Comparison of ENCODE assay signal across 9 cellular contexts in genomic region chr5:73447234-73448071, GRCh38. TPM values are rescaled to one million over a fixed set of nuclear protein-coding genes. Genes with fewer than 3 reads are reported as not detected.
A peak's percentile ranks its signal among the peaks of the same experiment; 100 is the strongest.
DNase-seq lines count a peak whose midpoint lies in the region; ATAC-seq and TF ChIP-seq lines count a peak whose summit lies in the region.
"Had no signal": no experiment of that assay in that cellular context is flagged by ENCODE, and none has a peak within 500 bp of the region (broad histone marks: within the 10 kb centered on the region; RNA-seq: fewer than 3 reads in every experiment).

No MANE protein-coding gene starts in this region.

- POLR2A ChIA-PET in BJ (lab: Charles Lee): interaction anchor here (0.6 kb wide), 1 partner anchor 135 kb away, joined by 4 read pairs; no protein-coding TSS in a partner anchor

- TF ChIP-seq CTCF in BJ (IDR thresholded peaks at IDR 0.05; ENCODE audit: insufficient read depth, low read depth, low read length) (no peak), heart right ventricle (IDR thresholded peaks at IDR 0.05) (no peak), gastrocnemius medialis (IDR thresholded peaks at IDR 0.05 in 4 of 5, conservative IDR thresholded peaks at IDR 0.05 in 1 of 5) (no peak)

- H3K27me3 ChIP-seq in BJ (ENCODE audit: control insufficient read depth, insufficient read depth, low read length) (no peaks in the 10 kb centered on the region), heart right ventricle (peaks cover 70 to 94% (median 92%) of the 10 kb centered on the region in 7 donors), gastrocnemius medialis (peaks cover 85 to 88% (median 85%) of the 10 kb centered on the region in 3 donors)

- CTCF ChIA-PET in BJ (lab: Yijun Ruan, JAX): interaction anchor here (0.7 to 2.3 kb wide), 8 partner anchors 27 to 250 kb away, joined by 3 to 24 read pairs (median 4); no protein-coding TSS in a partner anchor

- H3K4me3 ChIP-seq in BJ (ENCODE audit: low read depth, low read length): peak overlapping the region; percentile 80
- H3K4me3 ChIP-seq in heart right ventricle: peak overlapping the region in 9 of 10 donors; percentile 26 to 64 (median 50)
- H3K4me3 ChIP-seq in gastrocnemius medialis: peak overlapping the region; percentile 35 to 44 (median 38)

- DNase-seq in BJ (ENCODE audit: low read depth): no peak
- peak; percentile 41 for DNase-seq in NCI-H226
- peak; percentile 32 for DNase-seq in activated gamma-delta T cell (lab: John Stamatoyannopoulos, UW)
- DNase-seq in heart right ventricle: no peak
- no peak for DNase-seq in gastrocnemius medialis
- no peak for DNase-seq in OCI-M1 (lab: John Stamatoyannopoulos, UW)

- H3K27ac ChIP-seq in heart right ventricle (peak overlapping the region in 1 of 10 donors; percentile 50), gastrocnemius medialis (no peak overlapping the region)
- H3K27ac ChIP-seq: neutrophil had no signal

- H3K4me1 ChIP-seq in heart right ventricle (peaks cover 7 to 47% (median 19%) of the 10 kb centered on the region in 9 donors), gastrocnemius medialis (peaks cover 5 to 7% of the 10 kb centered on the region in 2 donors)

- intact Hi-C loops in heart right ventricle (cut with DNase I): loop anchor here in 5 of 10 donors (2.0 to 10.0 kb wide), 5 partner anchors 47 to 363 kb away; no protein-coding TSS in a partner anchor
- intact Hi-C loops in gastrocnemius medialis (cut with DNase I; ENCODE audit: low total_unique reads): no loop called here

- TF ChIP-seq POLR2A in gastrocnemius medialis (IDR thresholded peaks at IDR 0.05) (no peak), GM18505 (IDR thresholded peaks at IDR 0.05; ENCODE audit: borderline replicate concordance, extremely low read depth, insufficient read depth, insufficient read length) (no peak)

- WGBS in heart right ventricle, 2 donors: 0 to 2% methylated on average over 71 to 127 of the region's 127 CpGs

- in situ Hi-C loops in gastrocnemius medialis (cut with MboI; ENCODE audit: low sequenced_read_pairs in 4 of 4): loop anchor here in 2 of 4 donors (25.0 kb wide), 1 partner anchor 235 kb away; no protein-coding TSS in a partner anchor

- ATAC-seq in GM19397 (IDR thresholded peaks at IDR 0.05; ENCODE audit: unreplicated experiment) (peak; percentile 28), heart right ventricle (peak in 1 of 8 donors; percentile 11), gastrocnemius medialis (peak; percentile 28 to 53), GM18505 (IDR thresholded peaks at IDR 0.05; ENCODE audit: unreplicated experiment) (no peak)

- H3K9me3 ChIP-seq in heart right ventricle (no peaks in the 10 kb centered on the region), gastrocnemius medialis (no peaks in the 10 kb centered on the region)
- H3K9me3 ChIP-seq: neutrophil had no signal

- H3K36me3 ChIP-seq in BJ (ENCODE audit: control insufficient read depth, insufficient read depth, low read length): no peaks in the 10 kb centered on the region; the same call in 1 of the 2 replicates
- peaks cover 0 to 13% (median 0%) of the 10 kb centered on the region in 9 donors for H3K36me3 ChIP-seq in heart right ventricle
- H3K36me3 ChIP-seq in gastrocnemius medialis: no peaks in the 10 kb centered on the region
- H3K36me3 ChIP-seq: neutrophil had no signal

RNA-seq across cellular contexts. Expression of gene FOXD1, which starts 1.1 kb away (rescaled TPM):
- polyA plus RNA-seq in BJ (2011; rRNA removed) (4.3 and 4.9 TPM in 2 replicates), heart right ventricle (under 1 TPM in 1 of 2 donors, not detected in 1; 0.07 TPM)
- polyA minus RNA-seq in BJ (2011; rRNA and poly(A)+ RNA removed): 2.6 and 2.7 TPM in 2 replicates
- total RNA-seq in heart right ventricle (under 1 TPM in 4 of 10 donors, not detected in 6; 0.10 to 0.15 (median 0.13) TPM), gastrocnemius medialis (under 1 TPM in 3 of 4 donors, not detected in 1; 0.33 to 0.49 (median 0.41) TPM)

RNA-seq across cellular contexts. Expression of gene BTF3, which starts 50.8 kb away (rescaled TPM):
- polyA plus RNA-seq in BJ (2011; rRNA removed) (478 and 758 TPM in 2 replicates), heart right ventricle (100 to 1,000 TPM; 283 to 714 TPM)
- polyA minus RNA-seq in BJ (2011; rRNA and poly(A)+ RNA removed): 183 and 269 TPM in 2 replicates
- total RNA-seq in heart right ventricle (100 to 1,000 TPM; 359 to 410 (median 399) TPM), gastrocnemius medialis (100 to 1,000 TPM; 517 to 641 (median 546) TPM)

Comparison
In these comparisons a context has a peak if more than half of its experiments do, and no peak if none do; other contexts are left out.
1. DNase-seq: peak in NCI-H226 (single experiment) and activated gamma-delta T cell (single experiment); none in BJ (single experiment), heart right ventricle (0 of 2), gastrocnemius medialis (0 of 2) and OCI-M1 (single experiment).
2. Peak in every context shown above with its lines, with median percentiles within 50 percentile points of each other: H3K4me3 ChIP-seq.